ENCODE assay signal across 7 cellular contexts in genomic region chr10:120221873-120222485, GRCh38.
DNase-seq lines count a peak whose midpoint lies in the region; ATAC-seq and TF ChIP-seq lines count a peak whose summit lies in the region.

No MANE protein-coding gene starts in this region.

- H3K9me3 ChIP-seq in T-helper 17 cell (ENCODE audit: control insufficient read depth, low read length, poor library complexity, severe bottlenecking) (peaks cover 3% of the 10 kb centered on the region), gastroesophageal sphincter (peaks cover 0 to 4% (median 0%) of the 10 kb centered on the region in 3 donors)

- POLR2A ChIA-PET in RWPE1 (lab: Yijun Ruan, JAX; ENCODE audit: low non-redundant PET), result no interaction called here

- peaks cover 4% of the 10 kb centered on the region for H3K9me3 Mint-ChIP-seq in glutamatergic neuron (ENCODE audit: unreplicated experiment)

- H3K4me3 Mint-ChIP-seq in glutamatergic neuron (ENCODE audit: unreplicated experiment) (no peak overlapping the region), T-helper 17 cell (no peak overlapping the region)

- no peak for TF ChIP-seq EP300 in gastroesophageal sphincter (IDR thresholded peaks at IDR 0.05)

- no peaks in the 10 kb centered on the region for H3K4me1 ChIP-seq in gastroesophageal sphincter

- 39 to 49% methylated on average over 4 of the region's 4 CpGs for WGBS in gastroesophageal sphincter (ENCODE audit: low coverage in 1 of 2), 2 donors

- H3K27ac ChIP-seq in RWPE1, result no peak overlapping the region
- H3K27ac ChIP-seq in gastroesophageal sphincter, result no peak overlapping the region

- no peaks in the 10 kb centered on the region for H3K36me3 Mint-ChIP-seq in glutamatergic neuron (ENCODE audit: unreplicated experiment)
- H3K36me3 Mint-ChIP-seq in T-helper 17 cell (ENCODE audit: low read depth), result no peaks in the 10 kb centered on the region

- H3K27me3 Mint-ChIP-seq in glutamatergic neuron (ENCODE audit: unreplicated experiment) (peaks cover 4% of the 10 kb centered on the region), T-helper 17 cell (peaks cover 11% of the 10 kb centered on the region)

- TF ChIP-seq CTCF in RWPE1 (conservative IDR thresholded peaks at IDR 0.05; ENCODE audit: low read depth), result peak; percentile 35
- peak; percentile 70 for TF ChIP-seq CTCF in glutamatergic neuron (IDR thresholded peaks at IDR 0.05; ENCODE audit: partially characterized antibody, unreplicated experiment)
- TF ChIP-seq CTCF in gastroesophageal sphincter (IDR thresholded peaks at IDR 0.05), result no peak

- no peaks in the 10 kb centered on the region for H3K27me3 ChIP-seq in gastroesophageal sphincter

- no peak overlapping the region for H3K4me3 ChIP-seq in gastroesophageal sphincter

- H3K4me1 Mint-ChIP-seq in glutamatergic neuron (ENCODE audit: low read depth, unreplicated experiment), result peaks cover 19% of the 10 kb centered on the region
- H3K4me1 Mint-ChIP-seq in T-helper 17 cell, result no peaks in the 10 kb centered on the region

- H3K36me3 ChIP-seq in gastroesophageal sphincter, result no peaks in the 10 kb centered on the region

- CTCF ChIA-PET in RWPE1 (lab: Yijun Ruan, JAX), result interaction anchor here (0.6 to 1.5 kb wide), 19 partner anchors 13 to 1435 kb away, joined by 3 to 6 read pairs (median 3); no protein-coding TSS in a partner anchor

- peak; percentile 18 for DNase-seq in GM04504 (ENCODE audit: low read depth)
- DNase-seq in HPDE6-E6E7 (ENCODE audit: extremely low spot score), result peak; percentile 4
- DNase-seq in RWPE1 (ENCODE audit: low spot score), result peak; percentile 15
- DNase-seq in glutamatergic neuron, result peak; percentile 30
- no peak for DNase-seq in T-helper 17 cell

- no peak for TF ChIP-seq POLR2A in gastroesophageal sphincter (IDR thresholded peaks at IDR 0.05)

- H3K27ac Mint-ChIP-seq in glutamatergic neuron (ENCODE audit: unreplicated experiment), result no peak overlapping the region
- no peak overlapping the region for H3K27ac Mint-ChIP-seq in T-helper 17 cell

- ATAC-seq in T-helper 17 cell (no peak), HG02852 (IDR thresholded peaks at IDR 0.05; ENCODE audit: unreplicated experiment) (no peak), gastroesophageal sphincter (no peak)

Comparison
In these comparisons a context has a peak if more than half of its experiments do, and no peak if none do; other contexts are left out.
1. DNase-seq: peak in GM04504 (single experiment), HPDE6-E6E7 (single experiment), RWPE1 (single experiment) and glutamatergic neuron (single experiment); none in T-helper 17 cell (0 of 3).
2. CTCF ChIP-seq: peak in RWPE1 (single experiment) and glutamatergic neuron (single experiment); none in gastroesophageal sphincter (0 of 4).